In the genomic region with DNA sequence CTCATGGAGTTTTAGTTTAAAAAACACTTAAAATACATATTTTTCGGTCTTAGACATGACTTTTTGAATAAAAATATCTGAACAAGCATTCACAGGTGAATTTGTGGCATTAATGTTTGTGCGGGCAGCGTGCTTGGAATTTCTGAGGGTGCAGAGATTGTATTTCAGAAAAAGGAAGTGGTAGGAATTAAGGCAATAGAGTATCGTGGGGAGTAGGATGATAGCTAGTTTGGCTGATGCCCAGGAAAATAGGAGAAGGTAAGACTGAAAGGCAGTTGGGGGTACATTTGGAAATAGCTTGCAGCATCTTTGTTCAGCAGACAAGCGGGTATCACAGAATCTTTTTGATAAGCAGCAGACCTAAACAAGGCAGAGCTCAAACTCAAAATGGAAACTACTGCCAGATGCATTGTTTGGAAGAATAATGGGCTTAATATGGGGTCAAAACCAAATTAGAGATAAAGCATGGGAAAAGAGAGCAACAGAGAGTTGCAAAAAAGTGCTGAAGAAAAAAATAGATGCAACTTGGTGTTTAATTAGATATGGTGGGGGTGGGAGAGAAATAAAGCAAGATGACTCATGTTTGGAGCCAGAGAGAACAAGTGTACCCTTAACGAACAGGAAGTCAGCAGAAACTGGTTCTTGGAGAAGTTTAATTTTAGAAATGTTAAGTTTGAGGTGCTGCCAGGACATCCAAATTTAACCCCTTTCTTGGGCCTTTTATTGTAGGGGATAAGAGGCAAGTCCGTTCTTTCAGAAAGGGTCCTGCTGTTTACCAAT, we compare ENCODE assay signal across 1 cellular context.
TF ChIP-seq lines count a peak whose summit lies in the region.

No MANE protein-coding gene starts in this region.

TF ChIP-seq in HCT116, 20 proteins besides CTCF, POLR2A, EP300 and RAD21 (continued from another document):
- TF ChIP-seq, protein P1, sequence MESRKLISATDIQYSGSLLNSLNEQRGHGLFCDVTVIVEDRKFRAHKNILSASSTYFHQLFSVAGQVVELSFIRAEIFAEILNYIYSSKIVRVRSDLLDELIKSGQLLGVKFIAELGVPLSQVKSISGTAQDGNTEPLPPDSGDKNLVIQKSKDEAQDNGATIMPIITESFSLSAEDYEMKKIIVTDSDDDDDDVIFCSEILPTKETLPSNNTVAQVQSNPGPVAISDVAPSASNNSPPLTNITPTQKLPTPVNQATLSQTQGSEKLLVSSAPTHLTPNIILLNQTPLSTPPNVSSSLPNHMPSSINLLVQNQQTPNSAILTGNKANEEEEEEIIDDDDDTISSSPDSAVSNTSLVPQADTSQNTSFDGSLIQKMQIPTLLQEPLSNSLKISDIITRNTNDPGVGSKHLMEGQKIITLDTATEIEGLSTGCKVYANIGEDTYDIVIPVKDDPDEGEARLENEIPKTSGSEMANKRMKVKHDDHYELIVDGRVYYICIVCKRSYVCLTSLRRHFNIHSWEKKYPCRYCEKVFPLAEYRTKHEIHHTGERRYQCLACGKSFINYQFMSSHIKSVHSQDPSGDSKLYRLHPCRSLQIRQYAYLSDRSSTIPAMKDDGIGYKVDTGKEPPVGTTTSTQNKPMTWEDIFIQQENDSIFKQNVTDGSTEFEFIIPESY (IDR thresholded peaks at IDR 0.05; ENCODE audit: extremely low read depth, insufficient replicate concordance, low read length): no peak
- TF ChIP-seq, protein P2, sequence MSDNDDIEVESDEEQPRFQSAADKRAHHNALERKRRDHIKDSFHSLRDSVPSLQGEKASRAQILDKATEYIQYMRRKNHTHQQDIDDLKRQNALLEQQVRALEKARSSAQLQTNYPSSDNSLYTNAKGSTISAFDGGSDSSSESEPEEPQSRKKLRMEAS (IDR thresholded peaks at IDR 0.05): no peak
- TF ChIP-seq ZFX (IDR thresholded peaks at IDR 0.05) (no peak), YY1 (IDR thresholded peaks at IDR 0.05; ENCODE audit: extremely low read depth, insufficient replicate concordance, low read depth, low read length) (no peak), TCF7L2 (IDR thresholded peaks at IDR 0.05; ENCODE audit: borderline replicate concordance, extremely low read depth, insufficient read depth, insufficient read length) (no peak), EZH2 (IDR thresholded peaks at IDR 0.05) (no peak), ZNF274 (IDR thresholded peaks at IDR 0.05; ENCODE audit: low read depth, low read length) (no peak), CEBPB (IDR thresholded peaks at IDR 0.05; ENCODE audit: low read depth) (no peak)
TF ChIP-seq in HCT116: peak in this region for 0.
